8 cellular contexts compared by ENCODE assay signal in genomic region chr15:83066034-83066760, GRCh38. TPM values are rescaled to one million over a fixed set of nuclear protein-coding genes. Genes with fewer than 3 reads are reported as not detected.
DNase-seq lines count a peak whose midpoint lies in the region; ATAC-seq, FAIRE-seq and TF ChIP-seq lines count a peak whose summit lies in the region.

No MANE protein-coding gene starts in this region.

- 2% methylated on average over 44 of the region's 46 CpGs for WGBS in GM12878 (ENCODE audit: insufficient coverage, insufficient replicate concordance, low lambda C conversion rate, missing lambda C conversion rate)

- intact Hi-C loops in CD14-positive monocyte (cut with micrococcal nuclease) (loop anchor here in 1 of 2 donors (5.0 to 10.0 kb wide), 2 partner anchors 41 to 51 kb away; partner anchors contain the start of genes C15orf40 and TM6SF1), GM12878 (cut with micrococcal nuclease; ENCODE audit: unreplicated experiment) (loop anchor here (2.0 to 5.0 kb wide), 3 partner anchors 54 to 524 kb away; partner anchors contain the start of genes C15orf40 and RPS17), vagina (cut with DNase I) (loop anchor here (2.0 kb wide), 1 partner anchor 141 kb away; the partner anchor contains the start of gene HDGFL3)

- no peak for TF ChIP-seq EP300 in GM12878 (IDR thresholded peaks at IDR 0.05; ENCODE audit: borderline replicate concordance in 1 of 2, control insufficient read depth in 1 of 2, low read depth in 2 of 2, low read length in 2 of 2)

- FAIRE-seq in GM12878 (lab: Jason Lieb, UNC): no peak

- no peak for DNase-seq in CD14-positive monocyte (ENCODE audit: low spot score)
- peak; percentile 7 for DNase-seq in HK-2 (ENCODE audit: unreplicated experiment)
- DNase-seq in GM12878 (ENCODE audit: low read depth, low spot score): no peak
- DNase-seq in lung microvascular endothelial cell (ENCODE audit: low read depth in 2 of 2): peak; percentile 25 to 35
- no peak for DNase-seq in vagina (ENCODE audit: extremely low spot score in 2 of 2)
- no peak for DNase-seq in NCI-H1694 treated with DMSO at 0.1 percent for 48 hours (lab: John Stamatoyannopoulos, UW)
- DNase-seq in SIG-M5 (lab: John Stamatoyannopoulos, UW): no peak
- DNase-seq in globus pallidus (ENCODE audit: low spot score): no peak

- TF ChIP-seq CTCF in CD14-positive monocyte (IDR thresholded peaks at IDR 0.05): no peak
- no peak for TF ChIP-seq CTCF in GM12878 (IDR thresholded peaks at IDR 0.05 in 2 of 3, conservative IDR thresholded peaks at IDR 0.05 in 1 of 3; ENCODE audit: control insufficient read depth in 2 of 3, extremely low read depth in 1 of 3, insufficient read depth in 1 of 3, low read depth in 3 of 3, low read length in 3 of 3)
- TF ChIP-seq CTCF in vagina (IDR thresholded peaks at IDR 0.05): no peak

- peaks cover 11% of the 10 kb centered on the region; the same call in 1 of the 2 replicates for H4K20me1 ChIP-seq in GM12878 (ENCODE audit: control insufficient read depth, insufficient read depth)

- in situ Hi-C loops in GM12878 (cut with MboI): no loop called here

- no peaks in the 10 kb centered on the region for H3K27me3 ChIP-seq in GM12878 (replicated peaks in 1 of 2; ENCODE audit: control insufficient read depth in 2 of 2, insufficient read depth in 2 of 2, low read length in 1 of 2)
- no peaks in the 10 kb centered on the region for H3K27me3 ChIP-seq in vagina

- peak overlapping the region; percentile 49 to 88 (median 85) for H3K27ac Mint-ChIP-seq in CD14-positive monocyte

- H3K9ac ChIP-seq in GM12878 (ENCODE audit: control insufficient read depth, insufficient read depth, low read length): peak overlapping the region; percentile 94

- CTCF ChIA-PET in GM12878 (lab: Yijun Ruan, JAX): interaction anchor here (0.5 to 2.0 kb wide), 6 partner anchors 9 to 1576 kb away, joined by 3 to 9 read pairs (median 4); partner anchors contain the start of gene C15orf40

- TF ChIP-seq RAD21 in GM12878 (IDR thresholded peaks at IDR 0.05; ENCODE audit: insufficient read depth, low read depth, low read length): no peak

- peaks cover 3% of the 10 kb centered on the region for H3K4me1 Mint-ChIP-seq in CD14-positive monocyte

- peak overlapping the region; percentile 93 for H3K27ac ChIP-seq in GM12878 (ENCODE audit: control insufficient read depth, insufficient read depth)
- H3K27ac ChIP-seq in vagina: peak overlapping the region; percentile 94

- H3K4me1 ChIP-seq in GM12878 (ENCODE audit: control insufficient read depth, insufficient read depth, low read length) (peaks cover 21% of the 10 kb centered on the region), vagina (peaks cover 55% of the 10 kb centered on the region)

- ATAC-seq in GM12878: no peak

- BruUV-seq in GM12878 (replicated peaks; lab: Mats Ljungman, UMichigan): no TSS peak

- peaks cover 6 to 12% (median 10%) of the 10 kb centered on the region in 7 donors for H3K9me3 Mint-ChIP-seq in CD14-positive monocyte

- peak overlapping the region; percentile 96 for H3K4me2 ChIP-seq in GM12878 (ENCODE audit: control insufficient read depth, insufficient read depth)

- H3K4me3 ChIP-seq in GM12878 (peak overlapping the region; percentile 96), vagina (peak overlapping the region; percentile 55 to 86)

- H3K4me3 Mint-ChIP-seq in CD14-positive monocyte: peak overlapping the region; percentile 87 to 90

- H2AFZ ChIP-seq in GM12878 (ENCODE audit: control insufficient read depth, low read depth, low read length): no peak overlapping the region

- RAD21 ChIA-PET in GM12878 (lab: Charles Lee; ENCODE audit: unreplicated experiment): interaction anchor here (0.9 to 1.4 kb wide), 4 partner anchors 28 to 314 kb away, joined by 3 to 4 read pairs (median 3); no protein-coding TSS in a partner anchor

- POLR2A ChIA-PET in GM12878 (lab: Charles Lee): interaction anchor here (0.6 to 1.8 kb wide), 4 partner anchors 9 to 142 kb away, joined by 3 to 8 read pairs (median 4); no protein-coding TSS in a partner anchor

- H3K36me3 ChIP-seq in GM12878 (ENCODE audit: control insufficient read depth in 2 of 2, insufficient read depth in 2 of 2, low read length in 1 of 2) (0 out of 4 replicates have a peak, but pooled peaks cover 0 to 4% of the 10 kb centered on the region in 2 experiments), vagina (no peaks in the 10 kb centered on the region)

- SMC1A ChIA-PET in GM12878 (lab: Charles Lee; ENCODE audit: uncharacterized antibody, unreplicated experiment): interaction anchor here (1.0 kb wide), 1 partner anchor 9 kb away, joined by 3 read pairs; no protein-coding TSS in a partner anchor

- TF ChIP-seq POLR2A in GM12878 (IDR thresholded peaks at IDR 0.05; ENCODE audit: low read depth, low read length) (no peak), vagina (IDR thresholded peaks at IDR 0.05) (no peak)

- H3K27me3 Mint-ChIP-seq in CD14-positive monocyte (ENCODE audit: low read depth in 3 of 3): no peaks in the 10 kb centered on the region

- peaks cover 63% of the 10 kb centered on the region for H3K79me2 ChIP-seq in GM12878 (ENCODE audit: control insufficient read depth, insufficient read depth, low read length)

- no peaks in the 10 kb centered on the region; the same call in 2 of the 3 replicates for H3K9me3 ChIP-seq in GM12878 (replicated peaks; ENCODE audit: control insufficient read depth, insufficient read depth, low read length)
- H3K9me3 ChIP-seq in vagina: no peaks in the 10 kb centered on the region

- H3K36me3 Mint-ChIP-seq in CD14-positive monocyte: no peaks in the 10 kb centered on the region

TF ChIP-seq in GM12878, 131 proteins besides CTCF, POLR2A, EP300 and RAD21 (continues in another document):
- TF ChIP-seq MEF2A (IDR thresholded peaks at IDR 0.05; ENCODE audit: insufficient read depth, low read depth, low read length) (no peak), ZSCAN29 (IDR thresholded peaks at IDR 0.05) (no peak)

RNA-seq across cellular contexts. Expression of gene BTBD1, which starts 0.9 kb away (rescaled TPM):
- 10 to 100 TPM; 37.2 to 48.8 TPM for polyA plus RNA-seq in CD14-positive monocyte
- 81.8 and 91.0 TPM in 2 replicates for total RNA-seq in GM12878 (2013; cell fraction: nucleolus; rRNA removed)
- total RNA-seq in GM12878 (2014; rRNA removed): 90.4 and 92.4 TPM in 2 replicates
- total RNA-seq in GM12878 (2014; rRNA removed; fragmentation: Illumina TruSeq; extraction: Trizol): 75.4 and 76.9 TPM in 2 replicates
- total RNA-seq in GM12878 (2021): 62.0 and 70.8 TPM in 2 replicates
- 24.3 TPM for polyA plus RNA-seq in GM12878 (2011; ENCODE audit: low read depth)
- polyA plus RNA-seq in GM12878 (2011; rRNA removed): 89.6 and 133 TPM in 2 replicates
- 40.1 and 43.1 TPM in 2 replicates for polyA plus RNA-seq in GM12878 (2011; cell fraction: cytosol; rRNA removed)
- 33.3 and 35.5 TPM in 2 replicates for polyA plus RNA-seq in GM12878 (2011; cell fraction: nucleus; rRNA removed)
- polyA plus RNA-seq in GM12878 (2012): 43.7 and 47.7 TPM in 2 replicates
- 77.0 and 87.6 TPM in 2 replicates for polyA plus RNA-seq in GM12878 (2014; fragmentation: Illumina TruSeq; extraction: Trizol)
- polyA plus RNA-seq in GM12878 (2014; fragmentation: Nextera tagmentation; extraction: Ambion mirVana): 10 to 100 TPM; 17.5 to 38.9 TPM
- polyA plus RNA-seq in GM12878 (2014; rRNA removed): 54.1 and 57.1 TPM in 2 replicates
- polyA plus RNA-seq in GM12878 (2016; fragmentation: Nextera tagmentation; extraction: Ambion mirVana): 10 to 100 TPM; 73.0 to 73.1 TPM
- polyA minus RNA-seq in GM12878 (2011; rRNA and poly(A)+ RNA removed): 60.2 and 93.3 TPM in 2 replicates
- polyA minus RNA-seq in GM12878 (2011; cell fraction: cytosol; rRNA and poly(A)+ RNA removed): 41.0 and 48.2 TPM in 2 replicates
- polyA minus RNA-seq in GM12878 (2011; cell fraction: nucleus; rRNA and poly(A)+ RNA removed): 28.3 and 41.4 TPM in 2 replicates
- 78.0 and 94.6 TPM in 2 replicates for total RNA-seq in lung microvascular endothelial cell
- total RNA-seq in vagina: 51.3 TPM

RNA-seq across cellular contexts. Expression of gene TM6SF1, which starts 41.2 kb away (rescaled TPM):
- polyA plus RNA-seq in CD14-positive monocyte: 10 to 100 TPM; 35.4 to 46.0 TPM
- 0.81 and 0.98 TPM in 2 replicates for total RNA-seq in GM12878 (2013; cell fraction: nucleolus; rRNA removed)
- total RNA-seq in GM12878 (2014; rRNA removed): 0.56 and 0.98 TPM in 2 replicates
- total RNA-seq in GM12878 (2014; rRNA removed; fragmentation: Illumina TruSeq; extraction: Trizol): 0.92 and 1.2 TPM in 2 replicates
- 1.1 and 1.2 TPM in 2 replicates for total RNA-seq in GM12878 (2021)
- 2.1 TPM for polyA plus RNA-seq in GM12878 (2011; ENCODE audit: low read depth)
- 1.1 and 1.3 TPM in 2 replicates for polyA plus RNA-seq in GM12878 (2011; rRNA removed)
- polyA plus RNA-seq in GM12878 (2011; cell fraction: cytosol; rRNA removed): 0.52 and 0.70 TPM in 2 replicates
- polyA plus RNA-seq in GM12878 (2011; cell fraction: nucleus; rRNA removed): 1.1 and 1.8 TPM in 2 replicates
- 1.9 and 4.4 TPM in 2 replicates for polyA plus RNA-seq in GM12878 (2012)
- 0.82 and 1.1 TPM in 2 replicates for polyA plus RNA-seq in GM12878 (2014; fragmentation: Illumina TruSeq; extraction: Trizol)
- 1 to 10 TPM in 1 of 2 experiments, under 1 TPM in 1; 0.90 to 2.3 TPM for polyA plus RNA-seq in GM12878 (2014; fragmentation: Nextera tagmentation; extraction: Ambion mirVana)
- 0.78 and 0.84 TPM in 2 replicates for polyA plus RNA-seq in GM12878 (2014; rRNA removed)
- polyA plus RNA-seq in GM12878 (2016; fragmentation: Nextera tagmentation; extraction: Ambion mirVana): 1 to 10 TPM; 1.2 to 2.7 TPM
- polyA minus RNA-seq in GM12878 (2011; rRNA and poly(A)+ RNA removed): 1.3 TPM in 1 of 2 replicates, not detected in the other
- not detected in 2 replicates for polyA minus RNA-seq in GM12878 (2011; cell fraction: cytosol; rRNA and poly(A)+ RNA removed)
- polyA minus RNA-seq in GM12878 (2011; cell fraction: nucleus; rRNA and poly(A)+ RNA removed): 0.60 and 0.86 TPM in 2 replicates
- 30.9 and 51.6 TPM in 2 replicates for total RNA-seq in lung microvascular endothelial cell
- 3.9 TPM for total RNA-seq in vagina

RNA-seq across cellular contexts. Expression of gene C15orf40, which starts 54.8 kb away (rescaled TPM):
- polyA plus RNA-seq in CD14-positive monocyte (10 to 100 TPM; 25.7 to 32.1 TPM), GM12878 (2011; rRNA removed) (24.1 and 32.5 TPM in 2 replicates), GM12878 (2014; fragmentation: Illumina TruSeq; extraction: Trizol) (9.8 and 25.8 TPM in 2 replicates), GM12878 (2014; fragmentation: Nextera tagmentation; extraction: Ambion mirVana) (10 to 100 TPM; 59.9 to 70.0 TPM), GM12878 (2014; rRNA removed) (31.2 and 44.0 TPM in 2 replicates), GM12878 (2016; fragmentation: Nextera tagmentation; extraction: Ambion mirVana) (10 to 100 TPM; 59.1 to 64.3 TPM)
- 46.8 and 50.1 TPM in 2 replicates for total RNA-seq in GM12878 (2013; cell fraction: nucleolus; rRNA removed)
- total RNA-seq in GM12878 (2014; rRNA removed) (20.7 and 26.5 TPM in 2 replicates), GM12878 (2014; rRNA removed; fragmentation: Illumina TruSeq; extraction: Trizol) (23.4 and 26.3 TPM in 2 replicates), GM12878 (2021) (20.7 and 21.3 TPM in 2 replicates), lung microvascular endothelial cell (11.1 and 12.2 TPM in 2 replicates), vagina (6.9 TPM)
- polyA plus RNA-seq in GM12878 (2011; ENCODE audit: low read depth): 5.1 TPM
- polyA plus RNA-seq in GM12878 (2011; cell fraction: cytosol; rRNA removed): 26.8 and 30.7 TPM in 2 replicates
- polyA plus RNA-seq in GM12878 (2011; cell fraction: nucleus; rRNA removed): 13.0 and 14.0 TPM in 2 replicates
- polyA plus RNA-seq in GM12878 (2012): 17.8 and 33.7 TPM in 2 replicates
- polyA minus RNA-seq in GM12878 (2011; rRNA and poly(A)+ RNA removed): 14.3 and 16.5 TPM in 2 replicates
- 7.6 and 16.3 TPM in 2 replicates for polyA minus RNA-seq in GM12878 (2011; cell fraction: cytosol; rRNA and poly(A)+ RNA removed)
- 22.2 and 39.7 TPM in 2 replicates for polyA minus RNA-seq in GM12878 (2011; cell fraction: nucleus; rRNA and poly(A)+ RNA removed)

Comparison
In these comparisons a context has a peak if more than half of its experiments do, and no peak if none do; other contexts are left out.
1. DNase-seq: peak in HK-2 (single experiment) and lung microvascular endothelial cell (2 of 2); none in CD14-positive monocyte (single experiment), GM12878 (single experiment), vagina (0 of 2), NCI-H1694 treated with DMSO at 0.1 percent for 48 hours (single experiment), SIG-M5 (single experiment) and globus pallidus (single experiment).